31 cellular contexts compared by ENCODE assay signal in genomic region chr2:52959801-52960200, GRCh38.
DNase-seq lines count a peak whose midpoint lies in the region; ATAC-seq lines count a peak whose summit lies in the region.
"Had no signal": no experiment of that assay in that cellular context is flagged by ENCODE, and none has a peak within 500 bp of the region (broad histone marks: within the 10 kb centered on the region; RNA-seq: fewer than 3 reads in every experiment).

No MANE protein-coding gene starts in this region.

- no peaks in the 10 kb centered on the region for H3K36me3 Mint-ChIP-seq in activated T-cell treated with anti-CD3 and anti-CD28 coated beads, Interleukin-2, amount 50 U/mL, for 4 hours (ENCODE audit: insufficient read depth)
- H3K36me3 Mint-ChIP-seq: CD14-positive monocyte; CD4-positive, alpha-beta memory T cell; CD4-positive, CD25-positive, alpha-beta regulatory T cell; CD8-positive, alpha-beta T cell had no signal

- in situ Hi-C loops in SK-MEL-5 (cut with HindIII; ENCODE audit: low pct_unique_long_range_greater_than_20kb, low sequenced_read_pairs), result loop anchor here (25.0 kb wide), 1 partner anchor 122 kb away; no protein-coding TSS in a partner anchor

- intact Hi-C loops in Right ventricle myocardium superior (cut with DNase I), result no loop called here

- peaks cover 13% of the 10 kb centered on the region for H3K9me3 Mint-ChIP-seq in activated T-cell treated with anti-CD3 and anti-CD28 coated beads, Interleukin-2, amount 50 U/mL, for 4 hours

- DNase-seq in COLO829 (ENCODE audit: low spot score) (peak; percentile 51), SK-MEL-5 (ENCODE audit: low read depth, low spot score) (peak; percentile 99), epidermal melanocyte (ENCODE audit: insufficient read length, low spot score) (peak; percentile 29), foreskin melanocyte (peak; percentile 99), Right ventricle myocardium superior (no peak)
- no peak for DNase-seq in activated T-cell treated with anti-CD3 and anti-CD28 coated beads, Interleukin-2, amount 50 U/mL, for 4 hours
- DNase-seq: 8988T; ACHN; AML-193; BE2C; C1 segment of cervical spinal cord; Caco-2; Calu3; CD4-positive, alpha-beta memory T cell; CD4-positive, alpha-beta T cell; CD4-positive, CD25-positive, alpha-beta regulatory T cell; CD8-positive, alpha-beta memory T cell; CD8-positive, alpha-beta T cell; COR-L47; DMS 273 treated with DMSO at 0.1 percent for 48 hours; DMS153; DMS53; DMS79; DMS79 treated with DMSO at 0.1 percent for 48 hours; DND-41; EL had no signal

- H3K4me1 Mint-ChIP-seq in activated T-cell treated with anti-CD3 and anti-CD28 coated beads, Interleukin-2, amount 50 U/mL, for 4 hours (ENCODE audit: low read depth), result no peaks in the 10 kb centered on the region
- H3K4me1 Mint-ChIP-seq: B cell; CD14-positive monocyte; CD4-positive, alpha-beta memory T cell; CD4-positive, CD25-positive, alpha-beta regulatory T cell; CD8-positive, alpha-beta memory T cell had no signal

- H3K27me3 Mint-ChIP-seq in activated T-cell treated with anti-CD3 and anti-CD28 coated beads, Interleukin-2, amount 50 U/mL, for 4 hours (ENCODE audit: low read depth), result no peaks in the 10 kb centered on the region
- H3K27me3 Mint-ChIP-seq: B cell; CD4-positive, alpha-beta T cell; CD4-positive, CD25-positive, alpha-beta regulatory T cell; CD8-positive, alpha-beta memory T cell had no signal

- H3K4me3 Mint-ChIP-seq in activated T-cell treated with anti-CD3 and anti-CD28 coated beads, Interleukin-2, amount 50 U/mL, for 4 hours, result no peak overlapping the region
- H3K4me3 Mint-ChIP-seq: B cell; CD14-positive monocyte; CD4-positive, alpha-beta memory T cell; CD4-positive, alpha-beta T cell; CD4-positive, CD25-positive, alpha-beta regulatory T cell; CD8-positive, alpha-beta memory T cell; CD8-positive, alpha-beta T cell had no signal

- ATAC-seq in Right ventricle myocardium superior (ENCODE audit: poor library complexity) (no peak), HG03439 (IDR thresholded peaks at IDR 0.05; ENCODE audit: unreplicated experiment) (no peak), GM18520 (IDR thresholded peaks at IDR 0.05; ENCODE audit: unreplicated experiment) (no peak)
- ATAC-seq in activated T-cell treated with anti-CD3 and anti-CD28 coated beads, Interleukin-2, amount 50 U/mL, for 4 hours, result no peak
- ATAC-seq: A549; CD8-positive, alpha-beta T cell had no signal

Comparison
In these comparisons a context has a peak if more than half of its experiments do, and no peak if none do; other contexts are left out.
1. DNase-seq: peak in COLO829 (single experiment), SK-MEL-5 (single experiment), epidermal melanocyte (single experiment) and foreskin melanocyte (single experiment); none in Right ventricle myocardium superior (single experiment) and activated T-cell treated with anti-CD3 and anti-CD28 coated beads, Interleukin-2, amount 50 U/mL, for 4 hours (single experiment).